ENCODE assay signal across 19 cellular contexts in genomic region chr4:123606336-123606735, GRCh38.
DNase-seq lines count a peak whose midpoint lies in the region; ATAC-seq, FAIRE-seq and TF ChIP-seq lines count a peak whose summit lies in the region.
"Had no signal": no experiment of that assay in that cellular context is flagged by ENCODE, and none has a peak within 500 bp of the region (broad histone marks: within the 10 kb centered on the region; RNA-seq: fewer than 3 reads in every experiment).

No MANE protein-coding gene starts in this region.

- H3K9ac ChIP-seq in GM12878 (ENCODE audit: control insufficient read depth, insufficient read depth, low read length), result no peak overlapping the region

- H3K79me2 ChIP-seq in GM12878 (ENCODE audit: control insufficient read depth, insufficient read depth, low read length), result no peaks in the 10 kb centered on the region

- H3K27me3 Mint-ChIP-seq in natural killer cell treated with Interleukin-12 subunit alpha and Interleukin-12 subunit beta and Interleukin-15 and Interleukin-18, amount 100 ng/mL, for 72 hours, result no peaks in the 10 kb centered on the region

- H3K36me3 Mint-ChIP-seq in natural killer cell treated with Interleukin-12 subunit alpha and Interleukin-12 subunit beta and Interleukin-15 and Interleukin-18, amount 100 ng/mL, for 72 hours, result peaks cover 15% of the 10 kb centered on the region
- H3K36me3 Mint-ChIP-seq: CD14-positive monocyte had no signal

- WGBS in GM12878 (ENCODE audit: insufficient coverage, insufficient replicate concordance, low lambda C conversion rate, missing lambda C conversion rate), result 42% methylated on average over 2 of the region's 2 CpGs
- WGBS in upper lobe of left lung, 2 donors, result 93 to 95% methylated on average over 2 of the region's 2 CpGs

- peak overlapping the region; percentile 90 to 93 for H3K27ac Mint-ChIP-seq in natural killer cell treated with Interleukin-12 subunit alpha and Interleukin-12 subunit beta and Interleukin-15 and Interleukin-18, amount 100 ng/mL, for 72 hours
- H3K27ac Mint-ChIP-seq: GM23338 had no signal

- H3K27ac ChIP-seq in GM12878 (ENCODE audit: control insufficient read depth, insufficient read depth), result no peak overlapping the region
- H3K27ac ChIP-seq in upper lobe of left lung, result no peak overlapping the region
- H3K27ac ChIP-seq: Peyer's patch had no signal

- no peak for TF ChIP-seq RAD21 in GM12878 (IDR thresholded peaks at IDR 0.05; ENCODE audit: insufficient read depth, low read depth, low read length)

- SMC1A ChIA-PET in GM12878 (lab: Charles Lee; ENCODE audit: uncharacterized antibody, unreplicated experiment), result interaction anchor here (1.1 to 3.2 kb wide), 5 partner anchors 8 to 207 kb away, joined by 3 to 11 read pairs (median 4); no protein-coding TSS in a partner anchor

- no peak for TF ChIP-seq POLR2A in GM12878 (IDR thresholded peaks at IDR 0.05; ENCODE audit: low read depth, low read length)
- TF ChIP-seq POLR2A in upper lobe of left lung (IDR thresholded peaks at IDR 0.05), result no peak

- no TSS peak for BruUV-seq in GM12878 (replicated peaks; lab: Mats Ljungman, UMichigan)

- peaks cover 40 to 48% of the 10 kb centered on the region in 2 donors for H3K4me1 Mint-ChIP-seq in natural killer cell treated with Interleukin-12 subunit alpha and Interleukin-12 subunit beta and Interleukin-15 and Interleukin-18, amount 100 ng/mL, for 72 hours (ENCODE audit: low read depth in 2 of 2)

- no peak for TF ChIP-seq EP300 in GM12878 (IDR thresholded peaks at IDR 0.05; ENCODE audit: borderline replicate concordance in 1 of 2, control insufficient read depth in 1 of 2, low read depth in 2 of 2, low read length in 2 of 2)
- no peak for TF ChIP-seq EP300 in upper lobe of left lung (IDR thresholded peaks at IDR 0.05)

- H3K9me3 Mint-ChIP-seq in natural killer cell treated with Interleukin-12 subunit alpha and Interleukin-12 subunit beta and Interleukin-15 and Interleukin-18, amount 100 ng/mL, for 72 hours, result peaks cover 3% of the 10 kb centered on the region
- H3K9me3 Mint-ChIP-seq: GM23338 had no signal

- TF ChIP-seq CTCF in GM12878 (IDR thresholded peaks at IDR 0.05 in 2 of 3, conservative IDR thresholded peaks at IDR 0.05 in 1 of 3; ENCODE audit: control insufficient read depth in 2 of 3, extremely low read depth in 1 of 3, insufficient read depth in 1 of 3, low read depth in 3 of 3, low read length in 3 of 3) (no peak), upper lobe of left lung (IDR thresholded peaks at IDR 0.05) (no peak)

- intact Hi-C loops in GM12878 (cut with micrococcal nuclease; ENCODE audit: unreplicated experiment), result loop anchor here (2.0 kb wide), 1 partner anchor 18 kb away; no protein-coding TSS in a partner anchor

- POLR2A ChIA-PET in GM12878 (lab: Charles Lee), result no interaction called here

- CTCF ChIA-PET in GM12878 (lab: Yijun Ruan, JAX), result interaction anchor here (1.8 to 2.2 kb wide), 2 partner anchors 11 to 43 kb away, joined by 7 to 8 read pairs; no protein-coding TSS in a partner anchor

- in situ Hi-C loops in GM12878 (cut with MboI), result no loop called here

- no peaks in the 10 kb centered on the region for H4K20me1 ChIP-seq in GM12878 (ENCODE audit: control insufficient read depth, insufficient read depth)

- FAIRE-seq in GM12878 (lab: Jason Lieb, UNC), result no peak

- H3K4me1 ChIP-seq in GM12878 (ENCODE audit: control insufficient read depth, insufficient read depth, low read length) (no peaks in the 10 kb centered on the region), upper lobe of left lung (peaks cover 0 to 6% (median 0%) of the 10 kb centered on the region in 4 donors)

- H3K4me2 ChIP-seq in GM12878 (ENCODE audit: control insufficient read depth, insufficient read depth), result no peak overlapping the region
- H3K4me2 ChIP-seq: GM23338 had no signal

- peak; percentile 7 for DNase-seq in EH (ENCODE audit: low read depth)
- no peak for DNase-seq in GM12878 (ENCODE audit: low read depth, low spot score)
- no peak for DNase-seq in natural killer cell treated with Interleukin-12 subunit alpha and Interleukin-12 subunit beta and Interleukin-15 and Interleukin-18, amount 100 ng/mL, for 72 hours (ENCODE audit: low spot score)
- no peak for DNase-seq in upper lobe of left lung
- DNase-seq in nucleus accumbens (lab: John Stamatoyannopoulos, UW), result no peak
- no peak for DNase-seq in SKM-1 (lab: John Stamatoyannopoulos, UW; ENCODE audit: unreplicated experiment)
- DNase-seq: DMS79, NCI-H1092, NCI-H2081, NCI-H2171 treated with DMSO at 0.1 percent for 48 hours, NCI-H446, NCI-H69, Peyer's patch, SW 1271 had no signal

- RAD21 ChIA-PET in GM12878 (lab: Charles Lee; ENCODE audit: unreplicated experiment), result interaction anchor here (1.1 to 1.6 kb wide), 2 partner anchors 17 to 30 kb away, joined by 3 to 7 read pairs; no protein-coding TSS in a partner anchor

- H3K36me3 ChIP-seq in GM12878 (ENCODE audit: control insufficient read depth in 2 of 2, insufficient read depth in 2 of 2, low read length in 1 of 2) (no peaks in the 10 kb centered on the region), upper lobe of left lung (no peaks in the 10 kb centered on the region)
- H3K36me3 ChIP-seq: Peyer's patch had no signal

- H3K9me3 ChIP-seq in GM12878 (replicated peaks; ENCODE audit: control insufficient read depth, insufficient read depth, low read length), result no peaks in the 10 kb centered on the region; the same call in 2 of the 3 replicates
- no peaks in the 10 kb centered on the region for H3K9me3 ChIP-seq in upper lobe of left lung
- H3K9me3 ChIP-seq: Peyer's patch had no signal

- peak; percentile 11 for ATAC-seq in HG03460 (IDR thresholded peaks at IDR 0.05; ENCODE audit: unreplicated experiment)
- ATAC-seq in GM12878, result peak; percentile 12; the same call in 2 of the 3 replicates
- ATAC-seq in natural killer cell treated with Interleukin-12 subunit alpha and Interleukin-12 subunit beta and Interleukin-15 and Interleukin-18, amount 100 ng/mL, for 72 hours, result no peak
- ATAC-seq in upper lobe of left lung (ENCODE audit: low FRiP score in 2 of 2), result no peak
- ATAC-seq: GM23338, HCT116, Right ventricle myocardium inferior had no signal

- H3K4me3 ChIP-seq in GM12878, result no peak overlapping the region
- H3K4me3 ChIP-seq in upper lobe of left lung, result no peak overlapping the region
- H3K4me3 ChIP-seq: GM23338, Peyer's patch had no signal

- H3K4me3 Mint-ChIP-seq in natural killer cell treated with Interleukin-12 subunit alpha and Interleukin-12 subunit beta and Interleukin-15 and Interleukin-18, amount 100 ng/mL, for 72 hours, result peak overlapping the region; percentile 80
- H3K4me3 Mint-ChIP-seq: GM23338 had no signal

- no peak overlapping the region for H2AFZ ChIP-seq in GM12878 (ENCODE audit: control insufficient read depth, low read depth, low read length)

- H3K27me3 ChIP-seq in GM12878 (replicated peaks in 1 of 2; ENCODE audit: control insufficient read depth in 2 of 2, insufficient read depth in 2 of 2, low read length in 1 of 2) (no peaks in the 10 kb centered on the region), upper lobe of left lung (no peaks in the 10 kb centered on the region)
- H3K27me3 ChIP-seq: Peyer's patch had no signal

TF ChIP-seq in GM12878, 131 proteins besides CTCF, POLR2A, EP300 and RAD21 (continues in another document):
- TF ChIP-seq ATF2 (IDR thresholded peaks at IDR 0.05; ENCODE audit: low read length), result no peak
- TF ChIP-seq, protein P1, sequence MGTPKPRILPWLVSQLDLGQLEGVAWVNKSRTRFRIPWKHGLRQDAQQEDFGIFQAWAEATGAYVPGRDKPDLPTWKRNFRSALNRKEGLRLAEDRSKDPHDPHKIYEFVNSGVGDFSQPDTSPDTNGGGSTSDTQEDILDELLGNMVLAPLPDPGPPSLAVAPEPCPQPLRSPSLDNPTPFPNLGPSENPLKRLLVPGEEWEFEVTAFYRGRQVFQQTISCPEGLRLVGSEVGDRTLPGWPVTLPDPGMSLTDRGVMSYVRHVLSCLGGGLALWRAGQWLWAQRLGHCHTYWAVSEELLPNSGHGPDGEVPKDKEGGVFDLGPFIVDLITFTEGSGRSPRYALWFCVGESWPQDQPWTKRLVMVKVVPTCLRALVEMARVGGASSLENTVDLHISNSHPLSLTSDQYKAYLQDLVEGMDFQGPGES (IDR thresholded peaks at IDR 0.05), result no peak
- TF ChIP-seq ZSCAN29 (IDR thresholded peaks at IDR 0.05), result no peak
- TF ChIP-seq BHLHE40 (IDR thresholded peaks at IDR 0.05; ENCODE audit: borderline replicate concordance in 1 of 2, low read depth in 2 of 2, low read length in 1 of 2), result no peak
- TF ChIP-seq BRCA1 (IDR thresholded peaks at IDR 0.05; ENCODE audit: low read depth, low read length), result no peak
- TF ChIP-seq GABPA (IDR thresholded peaks at IDR 0.05; ENCODE audit: low read depth), result no peak
- no peak for TF ChIP-seq TCF12 (IDR thresholded peaks at IDR 0.05; ENCODE audit: low read depth, low read length)

Comparison
In these comparisons a context has a peak if more than half of its experiments do, and no peak if none do; other contexts are left out.
1. ATAC-seq: peak in HG03460 (single experiment) and GM12878 (single experiment); none in natural killer cell treated with Interleukin-12 subunit alpha and Interleukin-12 subunit beta and Interleukin-15 and Interleukin-18, amount 100 ng/mL, for 72 hours (0 of 2) and upper lobe of left lung (0 of 2).